Comparison of ENCODE assay signal across 10 cellular contexts in the genomic region with DNA sequence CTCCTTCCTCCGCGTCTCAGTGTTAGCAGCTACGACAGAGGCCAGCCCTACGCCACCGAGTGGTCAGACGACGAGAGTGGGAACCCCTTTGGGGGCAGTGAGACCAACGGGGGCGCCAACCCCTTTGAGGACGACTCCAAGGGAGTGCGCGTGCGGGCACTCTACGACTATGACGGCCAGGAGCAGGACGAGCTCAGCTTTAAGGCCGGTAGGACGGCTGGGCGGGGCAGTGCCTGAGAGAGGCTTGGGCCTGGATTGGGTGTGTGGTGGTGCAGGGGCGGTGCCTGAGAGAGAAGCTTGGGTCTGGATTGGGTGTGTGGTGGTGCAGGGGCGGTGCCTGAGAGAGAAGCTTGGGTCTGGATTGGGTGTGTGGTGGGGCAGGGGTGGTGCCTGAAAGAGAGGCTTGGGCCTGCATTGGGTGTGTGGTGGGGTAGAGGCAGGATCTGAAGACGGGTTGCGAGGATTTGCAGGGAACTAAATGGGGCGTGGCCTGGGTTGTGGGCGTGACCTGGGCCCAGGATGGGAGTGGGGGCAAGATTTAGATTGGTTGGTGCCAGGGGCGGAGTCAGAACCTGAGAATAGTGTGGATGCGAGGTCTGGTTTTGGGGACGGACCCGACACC. TPM values are rescaled to one million over a fixed set of nuclear protein-coding genes. Genes with fewer than 3 reads are reported as not detected.
DNase-seq lines count a peak whose midpoint lies in the region; ATAC-seq and TF ChIP-seq lines count a peak whose summit lies in the region.
"Had no signal": no experiment of that assay in that cellular context is flagged by ENCODE, and none has a peak within 500 bp of the region (broad histone marks: within the 10 kb centered on the region; RNA-seq: fewer than 3 reads in every experiment).

No MANE protein-coding gene starts in this region.

- POLR2A ChIA-PET in CD4-positive, alpha-beta T cell (lab: Charles Lee), result no interaction called here

- no peaks in the 10 kb centered on the region for H3K9me3 ChIP-seq in CD4-positive, alpha-beta T cell (ENCODE audit: control insufficient read depth, low read length)
- no peaks in the 10 kb centered on the region for H3K9me3 ChIP-seq in prostate gland

- peak in 3 of 10 experiments; percentile 6 to 26 (median 10) for DNase-seq in CD4-positive, alpha-beta T cell
- DNase-seq in SHP77 treated with DMSO at 0.1 percent for 48 hours (lab: John Stamatoyannopoulos, UW) (peak; percentile 31), foreskin keratinocyte (peak in 1 of 2 donors; percentile 57), posterior cingulate gyrus (peak; percentile 22 to 97 (median 77)), NCI-H510A (lab: John Stamatoyannopoulos, UW) (no peak), prostate gland (ENCODE audit: low spot score) (no peak)

- H3K27me3 ChIP-seq in CD4-positive, alpha-beta T cell (ENCODE audit: control insufficient read depth, insufficient read depth, low read length), result no peaks in the 10 kb centered on the region
- H3K27me3 ChIP-seq in foreskin keratinocyte (no peaks in the 10 kb centered on the region), prostate gland (replicated peaks; ENCODE audit: insufficient read depth) (no peaks in the 10 kb centered on the region)

- no peak overlapping the region for H3K27ac Mint-ChIP-seq in CD4-positive, alpha-beta T cell

- CTCF ChIA-PET in CD4-positive, alpha-beta T cell (lab: Charles Lee), result no interaction called here

- intact Hi-C loops in CD4-positive, alpha-beta T cell (cut with DNase I, micrococcal nuclease), result no loop called here
- intact Hi-C loops in posterior cingulate gyrus (cut with DNase I) (no loop called here), prostate gland (cut with DNase I) (no loop called here)

- peaks cover 11% of the 10 kb centered on the region for H3K4me1 Mint-ChIP-seq in CD4-positive, alpha-beta T cell (ENCODE audit: low read depth)

- H3K27me3 Mint-ChIP-seq in CD4-positive, alpha-beta T cell, result no peaks in the 10 kb centered on the region

- no peaks in the 10 kb centered on the region for H3K36me3 ChIP-seq in prostate gland

- ATAC-seq in CD4-positive, alpha-beta T cell (ENCODE audit: poor library complexity), result peak; percentile 14
- ATAC-seq in foreskin keratinocyte (peak; percentile 38), GM19397 (IDR thresholded peaks at IDR 0.05; ENCODE audit: unreplicated experiment) (no peak), HG03432 (IDR thresholded peaks at IDR 0.05; ENCODE audit: unreplicated experiment) (no peak)

- no peaks in the 10 kb centered on the region for H3K36me3 Mint-ChIP-seq in CD4-positive, alpha-beta T cell (ENCODE audit: low read depth)
- H3K36me3 Mint-ChIP-seq: brain had no signal

- H3K4me1 ChIP-seq in foreskin keratinocyte, result no peaks in the 10 kb centered on the region
- peaks cover 16% of the 10 kb centered on the region for H3K4me1 ChIP-seq in prostate gland (replicated peaks)

- H3K4me3 Mint-ChIP-seq in CD4-positive, alpha-beta T cell, result no peak overlapping the region

- WGBS in prostate gland, result 91% methylated on average over 29 of the region's 29 CpGs

- no peak overlapping the region for H3K4me3 ChIP-seq in prostate gland

- no peak overlapping the region for H3K27ac ChIP-seq in CD4-positive, alpha-beta T cell (ENCODE audit: low read depth, low read length)
- H3K27ac ChIP-seq in foreskin keratinocyte (no peak overlapping the region), prostate gland (peak overlapping the region in 1 of 2 donors; percentile 84)

- TF ChIP-seq CTCF in CD4-positive, alpha-beta T cell (IDR thresholded peaks at IDR 0.05), result no peak
- TF ChIP-seq CTCF in foreskin keratinocyte (conservative IDR thresholded peaks at IDR 0.05) (no peak), prostate gland (IDR thresholded peaks at IDR 0.05) (no peak)

- no peak for TF ChIP-seq POLR2A in prostate gland (IDR thresholded peaks at IDR 0.05)

- H3K9me3 Mint-ChIP-seq in CD4-positive, alpha-beta T cell, result no peaks in the 10 kb centered on the region
- H3K9me3 Mint-ChIP-seq: brain had no signal

RNA-seq across cellular contexts. Expression of a gene that starts 24.4 kb away (rescaled TPM):
- total RNA-seq in CD4-positive, alpha-beta T cell, result under 1 TPM; 0.17 to 0.36 TPM
- total RNA-seq in foreskin keratinocyte, result 0.07 TPM in 1 of 2 replicates, not detected in the other
- 0.03 and 0.06 TPM in 2 replicates for polyA plus RNA-seq in foreskin keratinocyte
- total RNA-seq in prostate gland, result 100 to 1,000 TPM; 165 to 738 TPM
- total RNA-seq: pulmonary artery endothelial cell had no signal

Comparison
In these comparisons a context has a peak if more than half of its experiments do, and no peak if none do; other contexts are left out.
1. ATAC-seq: peak in CD4-positive, alpha-beta T cell (single experiment) and foreskin keratinocyte (single experiment); none in GM19397 (single experiment) and HG03432 (single experiment).
2. DNase-seq: peak in SHP77 treated with DMSO at 0.1 percent for 48 hours (single experiment) and posterior cingulate gyrus (10 of 10); none in NCI-H510A (single experiment) and prostate gland (single experiment).
3. RNA of a gene that starts 24.4 kb away (total RNA-seq): 165 to 738 TPM in prostate gland; 0.17 to 0.36 TPM in CD4-positive, alpha-beta T cell and 0.07 TPM in foreskin keratinocyte; every median in the first group is over 100 times any median in the second.